In genomic region chr9:91243029-91243428, GRCh38 we compare ENCODE assay signal across 16 cellular contexts.
DNase-seq lines count a peak whose midpoint lies in the region; ATAC-seq and TF ChIP-seq lines count a peak whose summit lies in the region.
"Had no signal": no experiment of that assay in that cellular context is flagged by ENCODE, and none has a peak within 500 bp of the region (broad histone marks: within the 10 kb centered on the region; RNA-seq: fewer than 3 reads in every experiment).

No MANE protein-coding gene starts in this region.

- CTCF ChIA-PET in HEK293 (lab: Yijun Ruan, JAX) (interaction anchor here (0.7 kb wide), 1 partner anchor 35 kb away, joined by 3 read pairs; no protein-coding TSS in a partner anchor), MCF 10A (lab: Yijun Ruan, JAX) (no interaction called here)

- ATAC-seq in psoas muscle (peak; percentile 51 to 64 (median 60)), GM21825 (IDR thresholded peaks at IDR 0.05; ENCODE audit: unreplicated experiment) (no peak)
- ATAC-seq: A549; CD8-positive, alpha-beta T cell had no signal

- H3K27me3 ChIP-seq in H7 (ENCODE audit: control insufficient read depth, insufficient read depth, low read length) (no peaks in the 10 kb centered on the region), psoas muscle (ENCODE audit: insufficient read depth in 3 of 3, low read length in 2 of 3) (no peaks in the 10 kb centered on the region), thyroid gland (no peaks in the 10 kb centered on the region)

- H3K36me3 ChIP-seq in H7 (replicated peaks; ENCODE audit: control insufficient read depth, insufficient read depth, low read length) (no peaks in the 10 kb centered on the region), HEK293 (ENCODE audit: control insufficient read depth in 2 of 2, insufficient read depth in 1 of 2, low read length in 2 of 2) (no peaks in the 10 kb centered on the region), psoas muscle (ENCODE audit: insufficient read depth in 1 of 2, low read depth in 1 of 2) (no peaks in the 10 kb centered on the region), thyroid gland (no peaks in the 10 kb centered on the region)

- TF ChIP-seq POLR2A in thyroid gland (IDR thresholded peaks at IDR 0.05) = no peak

- H3K4me3 ChIP-seq in H7 (ENCODE audit: insufficient read depth, low read depth, low read length) (no peak overlapping the region), HEK293 (ENCODE audit: low read depth, low read length) (no peak overlapping the region), psoas muscle (no peak overlapping the region), thyroid gland (replicated peaks in 1 of 3) (no peak overlapping the region)
- H3K4me3 ChIP-seq: A549 had no signal

- intact Hi-C loops in psoas muscle (cut with DNase I) (no loop called here), thyroid gland (cut with DNase I) (no loop called here), MCF 10A (cut with micrococcal nuclease) (no loop called here)

- H3K4me3 Mint-ChIP-seq in MCF 10A (ENCODE audit: unreplicated experiment) (no peak overlapping the region), mesothelial cell of epicardium (no peak overlapping the region)
- H3K4me3 Mint-ChIP-seq: CD14-positive monocyte; CD8-positive, alpha-beta T cell; IgD-negative memory B cell had no signal

- POLR2A ChIA-PET in HEK293 (lab: Yijun Ruan, JAX) = no interaction called here
- POLR2A ChIA-PET in MCF 10A (lab: Yijun Ruan, JAX) = interaction anchor here (1.0 kb wide), 1 partner anchor 11 kb away, joined by 3 read pairs; no protein-coding TSS in a partner anchor

- DNase-seq in H7 = peak; percentile 24
- peak; percentile 36 for DNase-seq in NCI-H2107 treated with DMSO at 0.1 percent for 48 hours (lab: John Stamatoyannopoulos, UW; ENCODE audit: unreplicated experiment)
- DNase-seq in psoas muscle = no peak
- DNase-seq in thyroid gland = no peak
- DNase-seq in MCF 10A (ENCODE audit: unreplicated experiment) = no peak
- DNase-seq in mesothelial cell of epicardium (ENCODE audit: low spot score in 2 of 2, unreplicated experiment in 2 of 2) = no peak
- DNase-seq: CD8-positive, alpha-beta T cell; COR-L47; DMS153; DMS79 treated with DMSO at 0.1 percent for 48 hours; EL had no signal

- BruUV-seq in MCF 10A (replicated peaks; lab: Mats Ljungman, UMichigan) = no TSS peak

- H3K4me1 ChIP-seq in HEK293 (ENCODE audit: control insufficient read depth, insufficient read depth, low read length) = 0 out of 2 replicates have a peak, but pooled peaks cover 3% of the 10 kb centered on the region
- H3K4me1 ChIP-seq in psoas muscle = peaks cover 30% of the 10 kb centered on the region
- peaks cover 7 to 8% of the 10 kb centered on the region in 2 donors for H3K4me1 ChIP-seq in thyroid gland

- H3K4me1 Mint-ChIP-seq in MCF 10A (ENCODE audit: insufficient read depth, unreplicated experiment) = peaks cover 13% of the 10 kb centered on the region
- H3K4me1 Mint-ChIP-seq in mesothelial cell of epicardium = peaks cover 7% of the 10 kb centered on the region

- no peak overlapping the region for H3K27ac Mint-ChIP-seq in MCF 10A (ENCODE audit: low read depth, unreplicated experiment)
- H3K27ac Mint-ChIP-seq in mesothelial cell of epicardium = no peak overlapping the region
- H3K27ac Mint-ChIP-seq: CD14-positive monocyte; CD8-positive, alpha-beta T cell; IgD-negative memory B cell had no signal

- H3K27ac ChIP-seq in HEK293 (ENCODE audit: extremely low read depth, low read depth, low read length) = no peak overlapping the region
- H3K27ac ChIP-seq in psoas muscle = no peak overlapping the region
- no peak overlapping the region for H3K27ac ChIP-seq in thyroid gland
- H3K27ac ChIP-seq: A549 had no signal

- H3K9me3 ChIP-seq in HEK293 (ENCODE audit: control insufficient read depth, insufficient read depth, low read depth, low read length) (no peaks in the 10 kb centered on the region), psoas muscle (no peaks in the 10 kb centered on the region), thyroid gland (no peaks in the 10 kb centered on the region)
- H3K9me3 ChIP-seq: A549 had no signal

- WGBS in psoas muscle, 3 donors = 33 to 67% (median 37%) methylated on average over 2 of the region's 2 CpGs
- 96% methylated on average over 2 of the region's 2 CpGs for WGBS in thyroid gland, 2 donors

- H3K36me3 Mint-ChIP-seq in MCF 10A (ENCODE audit: insufficient read depth, unreplicated experiment) = no peaks in the 10 kb centered on the region
- H3K36me3 Mint-ChIP-seq in mesothelial cell of epicardium = no peaks in the 10 kb centered on the region
- H3K36me3 Mint-ChIP-seq: CD14-positive monocyte had no signal

- H3K9me3 Mint-ChIP-seq in MCF 10A (ENCODE audit: unreplicated experiment) (no peaks in the 10 kb centered on the region), mesothelial cell of epicardium (no peaks in the 10 kb centered on the region)
- H3K9me3 Mint-ChIP-seq: CD14-positive monocyte; CD8-positive, alpha-beta T cell had no signal

- H3K27me3 Mint-ChIP-seq in MCF 10A (ENCODE audit: insufficient read depth, unreplicated experiment) (no peaks in the 10 kb centered on the region), mesothelial cell of epicardium (ENCODE audit: low read depth) (no peaks in the 10 kb centered on the region)
- H3K27me3 Mint-ChIP-seq: IgD-negative memory B cell had no signal

- TF ChIP-seq CTCF in HEK293 (tag by site-specific recombination; IDR thresholded peaks at IDR 0.05) (no peak), psoas muscle (IDR thresholded peaks at IDR 0.05) (no peak), thyroid gland (IDR thresholded peaks at IDR 0.05) (no peak), MCF 10A (IDR thresholded peaks at IDR 0.05; ENCODE audit: unreplicated experiment) (no peak), mesothelial cell of epicardium (IDR thresholded peaks at IDR 0.05; ENCODE audit: unreplicated experiment) (no peak)

TF ChIP-seq in HEK293, 187 proteins besides CTCF, POLR2A, EP300 and RAD21:
- TF ChIP-seq ZNF76 (tag by site-specific recombination; IDR thresholded peaks at IDR 0.05; ENCODE audit: borderline replicate concordance, low read depth) (no peak), ZBTB17 (tag by site-specific recombination; IDR thresholded peaks at IDR 0.05) (0 out of 2 replicates have a peak, but pooled peaks have one; percentile 14)

Comparison
In these comparisons a context has a peak if more than half of its experiments do, and no peak if none do; other contexts are left out.
1. DNase-seq: peak in H7 (single experiment) and NCI-H2107 treated with DMSO at 0.1 percent for 48 hours (single experiment); none in psoas muscle (0 of 2), thyroid gland (0 of 2), MCF 10A (single experiment) and mesothelial cell of epicardium (0 of 2).